ENCODE assay signal across 18 cellular contexts in the genomic region with DNA sequence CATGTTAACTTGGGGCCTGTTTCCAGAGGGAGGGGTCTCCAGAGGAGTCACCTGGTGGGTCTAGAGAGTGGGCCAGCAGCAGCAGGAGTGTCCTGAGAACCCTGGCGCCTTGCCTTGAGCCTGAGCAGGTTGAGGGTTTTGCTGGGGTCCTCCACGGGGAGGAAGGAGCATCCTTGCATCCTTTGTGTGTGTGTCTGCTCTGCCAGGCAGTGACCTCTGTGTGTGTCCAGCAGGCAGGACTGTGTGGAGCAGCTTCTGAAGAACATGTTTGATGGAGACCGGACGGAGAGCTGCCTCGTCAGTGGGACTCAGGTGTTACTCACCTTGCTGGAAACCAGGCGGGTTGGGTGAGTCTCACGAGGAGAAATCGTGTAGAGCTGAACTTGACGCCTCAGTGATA.
"Had no signal": no experiment of that assay in that cellular context is flagged by ENCODE, and none has a peak within 500 bp of the region (broad histone marks: within the 10 kb centered on the region; RNA-seq: fewer than 3 reads in every experiment).

No MANE protein-coding gene starts in this region.

- H3K27ac Mint-ChIP-seq: natural killer cell treated with Interleukin-12 subunit alpha and Interleukin-12 subunit beta and Interleukin-15 and Interleukin-18, amount 100 ng/mL, for 72 hours; neural progenitor cell; progenitor cell of endocrine pancreas had no signal

- H3K9me3 Mint-ChIP-seq: natural killer cell treated with Interleukin-12 subunit alpha and Interleukin-12 subunit beta and Interleukin-15 and Interleukin-18, amount 100 ng/mL, for 72 hours; neural progenitor cell; stimulated activated effector memory CD8-positive, alpha-beta T cell treated with anti-CD3 and anti-CD28 coated beads, Interleukin-12 subunit alpha, Interleukin-12 subunit beta, amount 100 ng/mL, for 72 hours; stimulated activated naive CD8-positive, alpha-beta T cell treated with anti-CD3 and anti-CD28 coated beads, Interleukin-15, amount 100 ng/mL, for 72 hours had no signal

- H3K4me3 ChIP-seq: colonic mucosa, left lung, lung, neural progenitor cell, pancreas, right lobe of liver had no signal

- H3K36me3 ChIP-seq: neural progenitor cell had no signal

- H3K4me3 Mint-ChIP-seq: natural killer cell treated with Interleukin-12 subunit alpha and Interleukin-12 subunit beta and Interleukin-15 and Interleukin-18, amount 100 ng/mL, for 72 hours; neural progenitor cell; stimulated activated effector memory CD8-positive, alpha-beta T cell treated with anti-CD3 and anti-CD28 coated beads, Interleukin-12 subunit alpha, Interleukin-12 subunit beta, amount 100 ng/mL, for 72 hours; stimulated activated naive CD8-positive, alpha-beta T cell treated with anti-CD3 and anti-CD28 coated beads, Interleukin-15, amount 100 ng/mL, for 72 hours had no signal

- H3K27me3 ChIP-seq: colonic mucosa, left lung, neural progenitor cell, pancreas, right lobe of liver had no signal

- DNase-seq: cerebellar nuclear complex; colonic mucosa; effector CD8-positive, alpha-beta T cell; foreskin melanocyte; kidney glomerular epithelial cell; left lung; mesenchymal stem cell; pancreas; right lobe of liver; stimulated activated CD4-positive, alpha-beta T cell treated with anti-CD3 and anti-CD28 coated beads, Interleukin-4, amount 100 ng/mL, for 1 hour; stimulated activated CD8-positive, alpha-beta memory T cell treated with anti-CD3 and anti-CD28 coated beads, Interleukin-4, amount 100 ng/mL, for 48 hours; stimulated activated naive CD8-positive, alpha-beta T cell treated with anti-CD3 and anti-CD28 coated beads, Interleukin-15, amount 100 ng/mL, for 72 hours; trophoblast cell had no signal

- H3K27me3 Mint-ChIP-seq: natural killer cell treated with Interleukin-12 subunit alpha and Interleukin-12 subunit beta and Interleukin-15 and Interleukin-18, amount 100 ng/mL, for 72 hours; progenitor cell of endocrine pancreas; stimulated activated naive CD8-positive, alpha-beta T cell treated with anti-CD3 and anti-CD28 coated beads, Interleukin-15, amount 100 ng/mL, for 72 hours had no signal

- H3K27ac ChIP-seq: colonic mucosa, left lung, neural progenitor cell, pancreas, right lobe of liver had no signal

- ATAC-seq: left lung; natural killer cell treated with Interleukin-12 subunit alpha and Interleukin-12 subunit beta and Interleukin-15 and Interleukin-18, amount 100 ng/mL, for 72 hours; pancreas; right lobe of liver; stimulated activated effector memory CD8-positive, alpha-beta T cell treated with anti-CD3 and anti-CD28 coated beads, Interleukin-12 subunit alpha, Interleukin-12 subunit beta, amount 100 ng/mL, for 72 hours; stimulated activated naive CD8-positive, alpha-beta T cell treated with anti-CD3 and anti-CD28 coated beads, Interleukin-15, amount 100 ng/mL, for 72 hours had no signal

- H3K4me1 Mint-ChIP-seq: neural progenitor cell; stimulated activated naive CD8-positive, alpha-beta T cell treated with anti-CD3 and anti-CD28 coated beads, Interleukin-15, amount 100 ng/mL, for 72 hours had no signal
